In genomic region chr10:72505435-72505834, GRCh38 we compare ENCODE assay signal across 6 cellular contexts.
"Had no signal": no experiment of that assay in that cellular context is flagged by ENCODE, and none has a peak within 500 bp of the region (broad histone marks: within the 10 kb centered on the region; RNA-seq: fewer than 3 reads in every experiment).

No MANE protein-coding gene starts in this region.

- FAIRE-seq: G401.6, GM12878, GM12892, GM18507 had no signal

- DNase-seq: GDM1, GF-D8 had no signal

- ATAC-seq: GM12878 had no signal

- H3K4me3 ChIP-seq: GM12878 had no signal
